18 cellular contexts compared by ENCODE assay signal in genomic region chr15:78392430-78392829, GRCh38. TPM values are rescaled to one million over a fixed set of nuclear protein-coding genes. Genes with fewer than 3 reads are reported as not detected.
DNase-seq lines count a peak whose midpoint lies in the region; ATAC-seq and TF ChIP-seq lines count a peak whose summit lies in the region.
"Had no signal": no experiment of that assay in that cellular context is flagged by ENCODE, and none has a peak within 500 bp of the region (broad histone marks: within the 10 kb centered on the region; RNA-seq: fewer than 3 reads in every experiment).

No MANE protein-coding gene starts in this region.

- 50% methylated on average over 4 of the region's 4 CpGs for WGBS in prostate gland

- H3K4me1 Mint-ChIP-seq in HFFc6 (ENCODE audit: low read depth), result peaks cover 35% of the 10 kb centered on the region

- H3K27me3 ChIP-seq in prostate gland (replicated peaks; ENCODE audit: insufficient read depth), result no peaks in the 10 kb centered on the region
- H3K27me3 ChIP-seq: adrenal gland, testis had no signal

- no peaks in the 10 kb centered on the region for H3K36me3 ChIP-seq in prostate gland
- H3K36me3 ChIP-seq: adrenal gland, esophagus muscularis mucosa had no signal

- TF ChIP-seq CTCF in prostate gland (IDR thresholded peaks at IDR 0.05), result no peak
- TF ChIP-seq CTCF in HFFc6 (IDR thresholded peaks at IDR 0.05), result no peak

- DNase-seq in NCI-H1092 (lab: John Stamatoyannopoulos, UW), result peak; percentile 85
- DNase-seq in NCI-H2107 treated with DMSO at 0.1 percent for 48 hours (lab: John Stamatoyannopoulos, UW; ENCODE audit: unreplicated experiment), result peak; percentile 66
- DNase-seq in prostate gland (ENCODE audit: low spot score), result peak; percentile 40
- DNase-seq in HFFc6, result no peak
- DNase-seq: activated CD4-positive, alpha-beta T cell treated with anti-CD3 and anti-CD28 coated beads, Interleukin-2, amount 50 U/mL, for 1 hour; adrenal gland; C1 segment of cervical spinal cord; NCI-H524 treated with DMSO at 0.1 percent for 48 hours; stimulated activated CD4-positive, alpha-beta T cell treated with anti-CD3 and anti-CD28 coated beads, Interleukin-15, amount 100 ng/mL, for 24 hours; T-helper 9 cell; testis had no signal

- H3K4me3 ChIP-seq in prostate gland, result no peak overlapping the region
- H3K4me3 ChIP-seq: adrenal gland, esophagus muscularis mucosa, testis had no signal

- no peaks in the 10 kb centered on the region for H3K4me1 ChIP-seq in prostate gland (replicated peaks)

- no peak overlapping the region for H3K27ac Mint-ChIP-seq in HFFc6
- H3K27ac Mint-ChIP-seq: progenitor cell of endocrine pancreas had no signal

- H3K27ac ChIP-seq in angular gyrus (ENCODE audit: low read depth, low read length) (peak overlapping the region; percentile 26), prostate gland (no peak overlapping the region)
- H3K27ac ChIP-seq: adrenal gland, esophagus muscularis mucosa, RWPE1, testis had no signal

- intact Hi-C loops in prostate gland (cut with DNase I), result no loop called here

- peaks cover 32% of the 10 kb centered on the region for H3K27me3 Mint-ChIP-seq in HFFc6 (ENCODE audit: insufficient read depth)

- no peaks in the 10 kb centered on the region for H3K9me3 ChIP-seq in prostate gland
- H3K9me3 ChIP-seq: adrenal gland, esophagus muscularis mucosa, testis had no signal

- H3K36me3 Mint-ChIP-seq in HFFc6 (ENCODE audit: low read depth), result no peaks in the 10 kb centered on the region

- no peak overlapping the region for H3K4me3 Mint-ChIP-seq in HFFc6

- no peak for TF ChIP-seq POLR2A in prostate gland (IDR thresholded peaks at IDR 0.05)

- no peaks in the 10 kb centered on the region for H3K9me3 Mint-ChIP-seq in HFFc6

- no peak for ATAC-seq in GM18511 (IDR thresholded peaks at IDR 0.05; ENCODE audit: unreplicated experiment)
- no peak for ATAC-seq in GM19455 (IDR thresholded peaks at IDR 0.05; ENCODE audit: unreplicated experiment)

RNA-seq across cellular contexts. Expression of gene IREB2, which starts 45.6 kb away (rescaled TPM):
- total RNA-seq in prostate gland, result 10 to 100 TPM; 30.5 to 39.0 TPM
- 10 to 100 TPM; 35.8 to 42.5 (median 38.5) TPM for total RNA-seq in HFFc6 (2021; fragmentation: NEBNext Ultra II Directional; extraction: Animal tissue kit (Norgen Biotek cat#: 25700))

RNA-seq across cellular contexts. Expression of gene CRABP1, which starts 52.3 kb away (rescaled TPM):
- total RNA-seq in prostate gland, result not detected
- total RNA-seq in HFFc6 (2021; fragmentation: NEBNext Ultra II Directional; extraction: Animal tissue kit (Norgen Biotek cat#: 25700)), result not detected
- total RNA-seq: esophagus muscularis mucosa, LHCN-M2 had no signal
